22 cellular contexts compared by ENCODE assay signal in genomic region chr12:122243965-122244364, GRCh38. TPM values are rescaled to one million over a fixed set of nuclear protein-coding genes. Genes with fewer than 3 reads are reported as not detected.
DNase-seq lines count a peak whose midpoint lies in the region; ATAC-seq, FAIRE-seq and TF ChIP-seq lines count a peak whose summit lies in the region.
"Had no signal": no experiment of that assay in that cellular context is flagged by ENCODE, and none has a peak within 500 bp of the region (broad histone marks: within the 10 kb centered on the region; RNA-seq: fewer than 3 reads in every experiment).

No MANE protein-coding gene starts in this region.

- ATAC-seq in natural killer cell treated with Interleukin-12 subunit alpha and Interleukin-12 subunit beta and Interleukin-15 and Interleukin-18, amount 100 ng/mL, for 72 hours, result no peak
- no peak for ATAC-seq in natural killer cell
- ATAC-seq in T-cell (replicated peaks in 1 of 4), result peak; percentile 21 to 46 (median 40)
- ATAC-seq: esophagus mucosa, gastroesophageal sphincter, psoas muscle, WTC11 had no signal

- TF ChIP-seq CTCF in natural killer cell (IDR thresholded peaks at IDR 0.05), result no peak

- no peaks in the 10 kb centered on the region for H3K27me3 Mint-ChIP-seq in natural killer cell treated with Interleukin-12 subunit alpha and Interleukin-12 subunit beta and Interleukin-15 and Interleukin-18, amount 100 ng/mL, for 72 hours
- no peaks in the 10 kb centered on the region for H3K27me3 Mint-ChIP-seq in natural killer cell (ENCODE audit: low read depth in 2 of 2)
- H3K27me3 Mint-ChIP-seq in T-cell, result no peaks in the 10 kb centered on the region
- H3K27me3 Mint-ChIP-seq in activated naive CD8-positive, alpha-beta T cell, result no peaks in the 10 kb centered on the region

- H3K9me3 Mint-ChIP-seq in natural killer cell treated with Interleukin-12 subunit alpha and Interleukin-12 subunit beta and Interleukin-15 and Interleukin-18, amount 100 ng/mL, for 72 hours, result no peaks in the 10 kb centered on the region
- H3K9me3 Mint-ChIP-seq in natural killer cell, result no peaks in the 10 kb centered on the region
- H3K9me3 Mint-ChIP-seq in T-cell, result no peaks in the 10 kb centered on the region
- no peaks in the 10 kb centered on the region for H3K9me3 Mint-ChIP-seq in activated naive CD8-positive, alpha-beta T cell (ENCODE audit: low read depth)
- H3K9me3 Mint-ChIP-seq: neural crest cell, WTC11 had no signal

- no peak for FAIRE-seq in frontal cortex (lab: Jason Lieb, UNC)

- peaks cover 26% of the 10 kb centered on the region for H3K36me3 ChIP-seq in thymus (ENCODE audit: control insufficient read depth, insufficient read depth)

- CTCF ChIA-PET in T-cell (lab: Charles Lee), result interaction anchor here (0.7 to 2.1 kb wide), 5 partner anchors 8 to 1951 kb away, joined by 3 to 30 read pairs (median 4); partner anchors contain the start of genes RNU4-1 (in 1 of the 2) and VPS33A (in 1 of the 2)

- peaks cover 5 to 9% of the 10 kb centered on the region in 2 donors for H3K4me1 Mint-ChIP-seq in natural killer cell treated with Interleukin-12 subunit alpha and Interleukin-12 subunit beta and Interleukin-15 and Interleukin-18, amount 100 ng/mL, for 72 hours (ENCODE audit: low read depth in 2 of 2)
- peaks cover 0 to 6% of the 10 kb centered on the region in 2 donors for H3K4me1 Mint-ChIP-seq in natural killer cell
- peaks cover 17 to 41% (median 34%) of the 10 kb centered on the region in 3 donors for H3K4me1 Mint-ChIP-seq in T-cell
- H3K4me1 Mint-ChIP-seq in activated naive CD8-positive, alpha-beta T cell (ENCODE audit: low read depth), result peaks cover 21% of the 10 kb centered on the region
- H3K4me1 Mint-ChIP-seq: neural crest cell, WTC11 had no signal

- WGBS in thymus, result 95% methylated on average over 6 of the region's 6 CpGs

- H3K27ac ChIP-seq in thymus (ENCODE audit: low read depth), result peak overlapping the region; percentile 25
- H3K27ac ChIP-seq: gastroesophageal sphincter, HL-60, psoas muscle had no signal

- H3K4me3 Mint-ChIP-seq in natural killer cell treated with Interleukin-12 subunit alpha and Interleukin-12 subunit beta and Interleukin-15 and Interleukin-18, amount 100 ng/mL, for 72 hours, result peak overlapping the region; percentile 70
- no peak overlapping the region for H3K4me3 Mint-ChIP-seq in natural killer cell
- H3K4me3 Mint-ChIP-seq in T-cell, result peak overlapping the region; percentile 76 to 85 (median 82)
- peak overlapping the region; percentile 76 for H3K4me3 Mint-ChIP-seq in activated naive CD8-positive, alpha-beta T cell
- H3K4me3 Mint-ChIP-seq: neural crest cell, WTC11 had no signal

- intact Hi-C loops in natural killer cell (cut with micrococcal nuclease), result no loop called here

- DNase-seq in natural killer cell treated with Interleukin-12 subunit alpha and Interleukin-12 subunit beta and Interleukin-15 and Interleukin-18, amount 100 ng/mL, for 72 hours (ENCODE audit: low spot score), result no peak
- DNase-seq in natural killer cell, result no peak
- peak in 11 of 34 experiments; percentile 4 to 33 (median 16) for DNase-seq in T-cell
- DNase-seq in frontal cortex (ENCODE audit: low spot score in 2 of 2), result no peak
- DNase-seq in A172 (ENCODE audit: low spot score), result no peak
- DNase-seq: amniotic stem cell, DND-41, IMR-90, mesendoderm, NCI-H187, NCI-H774, OCI-M1, psoas muscle, SHP77 treated with DMSO at 0.1 percent for 48 hours had no signal

- no peaks in the 10 kb centered on the region for H3K27me3 ChIP-seq in thymus (ENCODE audit: control insufficient read depth, insufficient read depth)
- H3K27me3 ChIP-seq: gastroesophageal sphincter had no signal

- H3K4me3 ChIP-seq in thymus (ENCODE audit: low read length), result no peak overlapping the region
- H3K4me3 ChIP-seq: gastroesophageal sphincter, psoas muscle had no signal

- peak overlapping the region; percentile 19 to 57 for H3K27ac Mint-ChIP-seq in natural killer cell treated with Interleukin-12 subunit alpha and Interleukin-12 subunit beta and Interleukin-15 and Interleukin-18, amount 100 ng/mL, for 72 hours
- no peak overlapping the region for H3K27ac Mint-ChIP-seq in natural killer cell
- peak overlapping the region; percentile 91 to 93 for H3K27ac Mint-ChIP-seq in T-cell
- peak overlapping the region; percentile 77 for H3K27ac Mint-ChIP-seq in activated naive CD8-positive, alpha-beta T cell
- H3K27ac Mint-ChIP-seq: WTC11 had no signal

- no peaks in the 10 kb centered on the region for H3K9me3 ChIP-seq in thymus (ENCODE audit: control insufficient read depth)
- H3K9me3 ChIP-seq: gastroesophageal sphincter, psoas muscle had no signal

- H3K4me1 ChIP-seq in thymus (ENCODE audit: control insufficient read depth, insufficient read depth, low read length), result no peaks in the 10 kb centered on the region
- H3K4me1 ChIP-seq: gastroesophageal sphincter, psoas muscle had no signal

- POLR2A ChIA-PET in T-cell (lab: Charles Lee), result interaction anchor here in 1 of 2 donors (1.7 kb wide), 2 partner anchors 18 to 23 kb away, joined by 13 to 18 read pairs; partner anchors contain the start of gene DIABLO

- no peaks in the 10 kb centered on the region for H3K36me3 Mint-ChIP-seq in natural killer cell treated with Interleukin-12 subunit alpha and Interleukin-12 subunit beta and Interleukin-15 and Interleukin-18, amount 100 ng/mL, for 72 hours
- peaks cover 6% of the 10 kb centered on the region for H3K36me3 Mint-ChIP-seq in natural killer cell
- peaks cover 38% of the 10 kb centered on the region for H3K36me3 Mint-ChIP-seq in T-cell
- peaks cover 9% of the 10 kb centered on the region for H3K36me3 Mint-ChIP-seq in activated naive CD8-positive, alpha-beta T cell

RNA-seq across cellular contexts. Expression of gene DIABLO, which starts 18.1 kb away (rescaled TPM):
- 10 to 100 TPM; 43.0 to 47.3 TPM for total RNA-seq in natural killer cell treated with Interleukin-12 subunit alpha and Interleukin-12 subunit beta and Interleukin-15 and Interleukin-18, amount 100 ng/mL, for 72 hours
- total RNA-seq in natural killer cell (100 to 1,000 TPM in 2 of 3 donors, 10 to 100 TPM in 1; 84.8 to 102 (median 101) TPM), T-cell (10 to 100 TPM; 39.8 to 85.1 (median 41.3) TPM), frontal cortex (57.5 TPM)
- 62.5 TPM for polyA plus RNA-seq in thymus
- total RNA-seq in A172 (2014; rRNA removed; shearing (Covaris generic)), result 73.7 and 90.8 TPM in 2 replicates

RNA-seq across cellular contexts. Expression of gene VPS33A, which starts 22.3 kb away (rescaled TPM):
- 10 to 100 TPM; 31.8 to 34.4 TPM for total RNA-seq in natural killer cell treated with Interleukin-12 subunit alpha and Interleukin-12 subunit beta and Interleukin-15 and Interleukin-18, amount 100 ng/mL, for 72 hours
- 10 to 100 TPM; 19.2 to 26.3 (median 24.1) TPM for total RNA-seq in natural killer cell
- total RNA-seq in T-cell, result 10 to 100 TPM; 22.7 to 35.0 (median 29.5) TPM
- 15.8 TPM for polyA plus RNA-seq in thymus
- total RNA-seq in frontal cortex, result 28.9 TPM
- total RNA-seq in A172 (2014; rRNA removed; shearing (Covaris generic)), result 28.0 and 33.1 TPM in 2 replicates

RNA-seq across cellular contexts. Expression of gene B3GNT4, which starts 40.5 kb away (rescaled TPM):
- total RNA-seq in natural killer cell treated with Interleukin-12 subunit alpha and Interleukin-12 subunit beta and Interleukin-15 and Interleukin-18, amount 100 ng/mL, for 72 hours, result under 1 TPM in 1 of 2 donors, not detected in 1; 0.90 TPM
- total RNA-seq in natural killer cell, result under 1 TPM; 0.25 to 0.68 (median 0.34) TPM
- total RNA-seq in T-cell, result 1 to 10 TPM in 2 of 5 donors, under 1 TPM in 2, not detected in 1; 0.35 to 1.4 (median 0.88) TPM
- 0.52 TPM for polyA plus RNA-seq in thymus
- 11.8 TPM for total RNA-seq in frontal cortex
- 0.22 and 3.7 TPM in 2 replicates for total RNA-seq in A172 (2014; rRNA removed; shearing (Covaris generic))
- total RNA-seq: cardiac septum, gastroesophageal sphincter had no signal

Comparison
In these comparisons a context has a peak if more than half of its experiments do, and no peak if none do; other contexts are left out.
1. H3K27ac Mint-ChIP-seq: peak in natural killer cell treated with Interleukin-12 subunit alpha and Interleukin-12 subunit beta and Interleukin-15 and Interleukin-18, amount 100 ng/mL, for 72 hours (2 of 2), T-cell (2 of 2) and activated naive CD8-positive, alpha-beta T cell (single experiment); none in natural killer cell (0 of 2).
2. ATAC-seq: peak in T-cell (4 of 4); none in natural killer cell treated with Interleukin-12 subunit alpha and Interleukin-12 subunit beta and Interleukin-15 and Interleukin-18, amount 100 ng/mL, for 72 hours (0 of 2) and natural killer cell (0 of 3).